1 cellular context compared by ENCODE assay signal in genomic region chr6:83199865-83200230, GRCh38.
TF ChIP-seq lines count a peak whose summit lies in the region.

No MANE protein-coding gene starts in this region.

TF ChIP-seq in IMR-90, 13 proteins besides CTCF, POLR2A, EP300 and RAD21 (continued from another document):
- TF ChIP-seq ELK1 (IDR thresholded peaks at IDR 0.05; ENCODE audit: borderline replicate concordance, low read depth, low read length) (no peak), SMC3 (IDR thresholded peaks at IDR 0.05; ENCODE audit: low read depth, low read length) (no peak)
TF ChIP-seq in IMR-90: peak in this region for 0.
